In genomic region chr21:34614443-34614692, GRCh38 we compare ENCODE assay signal across 9 cellular contexts. TPM values are rescaled to one million over a fixed set of nuclear protein-coding genes. Genes with fewer than 3 reads are reported as not detected.
A peak's percentile ranks its signal among the peaks of the same experiment; 100 is the strongest.
DNase-seq lines count a peak whose midpoint lies in the region; ATAC-seq and TF ChIP-seq lines count a peak whose summit lies in the region.
"Had no signal": no experiment of that assay in that cellular context is flagged by ENCODE, and none has a peak within 500 bp of the region (broad histone marks: within the 10 kb centered on the region; RNA-seq: fewer than 3 reads in every experiment).

No MANE protein-coding gene starts in this region.

- H3K27ac Mint-ChIP-seq in CD8-positive, alpha-beta T cell: peak overlapping the region; percentile 58
- peak overlapping the region in 1 of 3 donors; percentile 64 for H3K27ac Mint-ChIP-seq in IgD-negative memory B cell
- no peak overlapping the region for H3K27ac Mint-ChIP-seq in nephron progenitor cell

- intact Hi-C loops in CD8-positive, alpha-beta T cell (cut with DNase I, micrococcal nuclease): loop anchor here in 1 of 2 experiments (2.0 to 10.0 kb wide), 5 partner anchors 410 to 2000 kb away; partner anchors contain the start of genes CFAP298, CRYZL1, MRPS6 and SLC5A3
- intact Hi-C loops in colonic mucosa (cut with DNase I): no loop called here

- no peaks in the 10 kb centered on the region for H3K9me3 Mint-ChIP-seq in CD8-positive, alpha-beta T cell
- no peaks in the 10 kb centered on the region for H3K9me3 Mint-ChIP-seq in IgD-negative memory B cell
- H3K9me3 Mint-ChIP-seq in nephron progenitor cell: no peaks in the 10 kb centered on the region

- peaks cover 21% of the 10 kb centered on the region for H3K4me1 Mint-ChIP-seq in CD8-positive, alpha-beta T cell (ENCODE audit: low read depth)
- peaks cover 7 to 13% (median 11%) of the 10 kb centered on the region in 3 donors for H3K4me1 Mint-ChIP-seq in IgD-negative memory B cell
- H3K4me1 Mint-ChIP-seq in nephron progenitor cell: peaks cover 14% of the 10 kb centered on the region

- no peak for ATAC-seq in CD8-positive, alpha-beta T cell

- H3K4me3 ChIP-seq in CD8-positive, alpha-beta T cell (ENCODE audit: low read depth, low read length): peak overlapping the region; percentile 60
- H3K4me3 ChIP-seq in colonic mucosa: peak overlapping the region; percentile 73

- H3K27me3 ChIP-seq in CD8-positive, alpha-beta T cell (ENCODE audit: insufficient read depth, low read length): no peaks in the 10 kb centered on the region
- no peaks in the 10 kb centered on the region for H3K27me3 ChIP-seq in colonic mucosa

- no peak for TF ChIP-seq CTCF in CD8-positive, alpha-beta T cell (IDR thresholded peaks at IDR 0.05)
- TF ChIP-seq CTCF in colonic mucosa (IDR thresholded peaks at IDR 0.05) (no peak), nephron progenitor cell (IDR thresholded peaks at IDR 0.05) (no peak)

- no peaks in the 10 kb centered on the region for H3K36me3 ChIP-seq in CD8-positive, alpha-beta T cell (ENCODE audit: insufficient read depth, low read length)
- H3K36me3 ChIP-seq in colonic mucosa: no peaks in the 10 kb centered on the region

- in situ Hi-C loops in KBM-7 (cut with MboI; ENCODE audit: low pct_unique_long_range_greater_than_20kb, low sequenced_read_pairs): loop anchor here (25.0 kb wide), 1 partner anchor 702 kb away; the partner anchor contains the start of gene ATP5PO

- H3K9me3 ChIP-seq in CD8-positive, alpha-beta T cell (ENCODE audit: low read length): no peaks in the 10 kb centered on the region
- H3K9me3 ChIP-seq in colonic mucosa: no peaks in the 10 kb centered on the region

- DNase-seq in CD8-positive, alpha-beta T cell: no peak
- DNase-seq in colonic mucosa (no peak), nephron progenitor cell (no peak), NCI-H1048 (lab: John Stamatoyannopoulos, UW) (no peak), KBM-7 (no peak), NCI-H1092 (lab: John Stamatoyannopoulos, UW) (no peak), NCI-H1417 (lab: John Stamatoyannopoulos, UW) (no peak)

- peak overlapping the region; percentile 87 for H3K4me3 Mint-ChIP-seq in CD8-positive, alpha-beta T cell
- H3K4me3 Mint-ChIP-seq in IgD-negative memory B cell (peak overlapping the region; percentile 79 to 93 (median 90)), nephron progenitor cell (peak overlapping the region; percentile 83)

- POLR2A ChIA-PET in CD8-positive, alpha-beta T cell (lab: Charles Lee): interaction anchor here (0.7 kb wide), 1 partner anchor 15 kb away, joined by 3 read pairs; no protein-coding TSS in a partner anchor

- peaks cover 13% of the 10 kb centered on the region for H3K4me1 ChIP-seq in CD8-positive, alpha-beta T cell (ENCODE audit: insufficient read depth, low read length)
- no peaks in the 10 kb centered on the region for H3K4me1 ChIP-seq in colonic mucosa

- no peak overlapping the region for H3K27ac ChIP-seq in CD8-positive, alpha-beta T cell (ENCODE audit: low read depth, low read length)
- no peak overlapping the region for H3K27ac ChIP-seq in colonic mucosa

- peaks cover 4% of the 10 kb centered on the region for H3K36me3 Mint-ChIP-seq in CD8-positive, alpha-beta T cell
- H3K36me3 Mint-ChIP-seq in IgD-negative memory B cell: peaks cover 2% of the 10 kb centered on the region
- H3K36me3 Mint-ChIP-seq in nephron progenitor cell (ENCODE audit: low read depth): no peaks in the 10 kb centered on the region

- no peaks in the 10 kb centered on the region for H3K27me3 Mint-ChIP-seq in CD8-positive, alpha-beta T cell (ENCODE audit: low read depth)
- H3K27me3 Mint-ChIP-seq in IgD-negative memory B cell (peaks cover 2% of the 10 kb centered on the region), nephron progenitor cell (ENCODE audit: low read depth, poor library complexity) (peaks cover 48% of the 10 kb centered on the region)

- H3K9ac ChIP-seq in colonic mucosa (ENCODE audit: low read depth in 2 of 2, low read length in 2 of 2): peak overlapping the region; percentile 4 to 84

- CTCF ChIA-PET in CD8-positive, alpha-beta T cell (lab: Charles Lee): interaction anchor here (1.2 kb wide), 1 partner anchor 15 kb away, joined by 3 read pairs; no protein-coding TSS in a partner anchor

RNA-seq across cellular contexts. Expression of gene RCAN1, which starts 0.5 kb away (rescaled TPM):
- total RNA-seq in CD8-positive, alpha-beta T cell: 1 to 10 TPM in 1 of 2 experiments, under 1 TPM in 1; 0.73 to 1.0 TPM
- polyA plus RNA-seq in IgD-negative memory B cell: 6.3 TPM
- 10 to 100 TPM; 38.0 to 68.7 TPM for total RNA-seq in colonic mucosa

RNA-seq across cellular contexts. Expression of gene CLIC6, which starts 54.4 kb away (rescaled TPM):
- total RNA-seq in CD8-positive, alpha-beta T cell: under 1 TPM; 0.08 to 0.16 TPM
- polyA plus RNA-seq in IgD-negative memory B cell: 0.08 TPM
- 10 to 100 TPM in 1 of 2 donors, 1 to 10 TPM in 1; 9.4 to 12.8 TPM for total RNA-seq in colonic mucosa
- total RNA-seq: pulmonary artery endothelial cell had no signal

Comparison
In these comparisons a context has a peak if more than half of its experiments do, and no peak if none do; other contexts are left out.
1. RNA of gene RCAN1, which starts 0.5 kb away (total RNA-seq): 38.0 to 68.7 TPM in colonic mucosa; 0.73 to 1.0 TPM in CD8-positive, alpha-beta T cell; every median in the first group is over 10 times any median in the second.
2. RNA of gene CLIC6, which starts 54.4 kb away (total RNA-seq): 9.4 to 12.8 TPM in colonic mucosa; 0.08 to 0.16 TPM in CD8-positive, alpha-beta T cell; every median in the first group is over 4 times any median in the second.
3. Peak in every context shown above with its lines, with median percentiles within 50 percentile points of each other: H3K4me3 Mint-ChIP-seq.